ENCODE assay signal across 7 cellular contexts in the genomic region with DNA sequence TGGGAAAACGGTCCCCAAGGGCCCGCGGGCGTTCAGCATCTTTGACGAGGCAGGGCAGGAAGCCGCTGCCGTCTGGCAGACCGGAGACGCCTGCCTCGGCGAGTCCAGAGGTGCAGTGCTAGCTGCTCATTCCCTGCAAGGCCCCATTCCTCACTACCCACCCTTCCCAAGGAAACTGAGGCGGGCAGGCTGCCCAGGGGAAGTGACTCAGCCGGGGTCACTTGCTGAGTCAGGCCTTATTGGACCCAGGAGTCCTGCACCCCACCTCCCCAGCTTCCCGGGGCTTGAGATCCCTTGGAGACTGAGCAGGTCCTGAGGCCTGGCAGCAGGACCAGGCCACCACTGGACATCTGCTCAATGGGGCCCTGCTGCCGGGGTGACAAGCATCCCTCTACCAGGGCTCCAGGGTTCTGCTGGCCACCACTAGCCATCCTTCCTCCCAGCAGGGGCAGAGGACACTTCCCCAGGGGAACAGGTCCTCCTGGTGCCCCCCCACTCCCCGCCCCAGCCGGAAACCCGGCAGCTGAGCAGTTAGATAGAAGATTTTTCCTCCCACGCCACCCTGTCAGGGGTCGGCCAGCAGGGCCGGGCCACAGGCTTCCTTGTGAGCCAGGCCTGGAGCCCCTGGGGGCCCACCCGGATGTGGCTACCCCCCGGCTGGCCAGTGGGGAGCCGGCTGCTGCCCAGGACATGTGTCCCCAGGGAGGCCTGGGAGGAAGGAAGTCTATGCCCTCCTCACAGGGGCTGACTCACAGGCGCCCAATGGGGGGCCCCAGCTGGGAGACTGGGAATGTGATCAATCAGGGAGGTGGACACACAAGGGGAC. TPM values are rescaled to one million over a fixed set of nuclear protein-coding genes. Genes with fewer than 3 reads are reported as not detected.
DNase-seq lines count a peak whose midpoint lies in the region; ATAC-seq and TF ChIP-seq lines count a peak whose summit lies in the region.

No MANE protein-coding gene starts in this region.

- H3K4me3 ChIP-seq in endodermal cell (ENCODE audit: low read length), result no peak overlapping the region

- H3K4me2 ChIP-seq in H9 (ENCODE audit: insufficient read depth, insufficient read length, low read length), result no peak overlapping the region

- peaks cover 58 to 67% of the 10 kb centered on the region in 2 experiments for H3K4me1 Mint-ChIP-seq in H9
- peaks cover 51% of the 10 kb centered on the region for H3K4me1 Mint-ChIP-seq in T-helper 2 cell treated with Interferon-gamma antibody and Interleukin-4, amounts not matched to agents 5 μg/mL and 100 μg/mL, for 36 hours (ENCODE audit: low read depth)
- peaks cover 36% of the 10 kb centered on the region for H3K4me1 Mint-ChIP-seq in endodermal cell
- H3K4me1 Mint-ChIP-seq in nephron progenitor cell, result peaks cover 66% of the 10 kb centered on the region

- TF ChIP-seq CTCF in H9 (conservative IDR thresholded peaks at IDR 0.05), result no peak
- TF ChIP-seq CTCF in endodermal cell (conservative IDR thresholded peaks at IDR 0.05), result no peak
- TF ChIP-seq CTCF in nephron progenitor cell (IDR thresholded peaks at IDR 0.05), result no peak

- ATAC-seq in GM21619 (IDR thresholded peaks at IDR 0.05; ENCODE audit: unreplicated experiment), result no peak
- ATAC-seq in HG03280 (IDR thresholded peaks at IDR 0.05; ENCODE audit: unreplicated experiment), result no peak

- H3K9ac ChIP-seq in H9 (ENCODE audit: extremely low read depth, insufficient read length, low read length) (no peak overlapping the region), endodermal cell (ENCODE audit: extremely low read depth, low read length, poor library complexity, severe bottlenecking) (no peak overlapping the region)

- H2BK120ac ChIP-seq in H9 (ENCODE audit: low read depth, low read length, poor library complexity, severe bottlenecking), result no peak overlapping the region

- H2BK15ac ChIP-seq in H9 (ENCODE audit: low read depth, low read length), result no peak overlapping the region

- no peak overlapping the region for H2AK5ac ChIP-seq in H9 (ENCODE audit: insufficient read length, low read length)

- H3K4me3 Mint-ChIP-seq in H9 (no peak overlapping the region; a peak in 1 of 5 replicates), endodermal cell (no peak overlapping the region), nephron progenitor cell (peak overlapping the region; percentile 62)
- H3K4me3 Mint-ChIP-seq in T-helper 2 cell treated with Interferon-gamma antibody and Interleukin-4, amounts not matched to agents 5 μg/mL and 100 μg/mL, for 36 hours, result peak overlapping the region; percentile 87

- H3K56ac ChIP-seq in H9 (ENCODE audit: insufficient read length, low read depth, low read length), result no peak overlapping the region

- no peaks in the 10 kb centered on the region for H3K36me3 Mint-ChIP-seq in H9 (ENCODE audit: insufficient read depth in 1 of 3, low read depth in 3 of 3)
- peaks cover 24% of the 10 kb centered on the region for H3K36me3 Mint-ChIP-seq in T-helper 2 cell treated with Interferon-gamma antibody and Interleukin-4, amounts not matched to agents 5 μg/mL and 100 μg/mL, for 36 hours (ENCODE audit: low read depth)
- H3K36me3 Mint-ChIP-seq in endodermal cell (ENCODE audit: low read depth), result no peaks in the 10 kb centered on the region
- H3K36me3 Mint-ChIP-seq in nephron progenitor cell (ENCODE audit: low read depth), result no peaks in the 10 kb centered on the region

- DNase-seq in H9 (peak; percentile 63), endodermal cell (peak; percentile 88), nephron progenitor cell (peak; percentile 70), superior temporal gyrus (ENCODE audit: extremely low spot score) (no peak)
- DNase-seq in T-helper 2 cell treated with Interferon-gamma antibody and Interleukin-4, amounts not matched to agents 5 μg/mL and 100 μg/mL, for 36 hours (ENCODE audit: low spot score), result no peak

- peaks cover 49% of the 10 kb centered on the region; the same call in 1 of the 2 replicates for H3K79me2 ChIP-seq in H9 (ENCODE audit: insufficient read depth, low read length)

- H3K9me3 Mint-ChIP-seq in H9 (no peaks in the 10 kb centered on the region), endodermal cell (no peaks in the 10 kb centered on the region), nephron progenitor cell (no peaks in the 10 kb centered on the region)
- no peaks in the 10 kb centered on the region for H3K9me3 Mint-ChIP-seq in T-helper 2 cell treated with Interferon-gamma antibody and Interleukin-4, amounts not matched to agents 5 μg/mL and 100 μg/mL, for 36 hours

- H3K27ac Mint-ChIP-seq in H9 (peak overlapping the region in 2 of 3 experiments; percentile 31 to 53; a peak in 2 of 7 replicates), endodermal cell (peak overlapping the region; percentile 30), nephron progenitor cell (peak overlapping the region; percentile 95)
- peak overlapping the region; percentile 67 for H3K27ac Mint-ChIP-seq in T-helper 2 cell treated with Interferon-gamma antibody and Interleukin-4, amounts not matched to agents 5 μg/mL and 100 μg/mL, for 36 hours

- H2BK12ac ChIP-seq in H9 (ENCODE audit: insufficient read length, low read depth, low read length), result no peak overlapping the region

- H4K8ac ChIP-seq in H9 (replicated peaks; ENCODE audit: insufficient read length, low read depth, low read length), result no peak overlapping the region

- H2BK5ac ChIP-seq in H9 (ENCODE audit: insufficient read length, low read length), result no peak overlapping the region

- H3K18ac ChIP-seq in H9 (ENCODE audit: insufficient read length, low read depth, low read length), result no peak overlapping the region

- no peak overlapping the region for H3K23ac ChIP-seq in H9 (ENCODE audit: insufficient read length, low read depth, low read length)

- peaks cover 6% of the 10 kb centered on the region for H3K4me1 ChIP-seq in H9 (ENCODE audit: insufficient read depth, low read length)
- peaks cover 31% of the 10 kb centered on the region for H3K4me1 ChIP-seq in endodermal cell (ENCODE audit: control insufficient read depth, insufficient read depth, low read length)

- H3K27me3 Mint-ChIP-seq in H9 (ENCODE audit: low read depth) (no peaks in the 10 kb centered on the region; the same call in 1 of the 2 replicates), endodermal cell (ENCODE audit: insufficient read depth) (peaks cover 11% of the 10 kb centered on the region), nephron progenitor cell (ENCODE audit: low read depth, poor library complexity) (peaks cover 1% of the 10 kb centered on the region)
- no peaks in the 10 kb centered on the region for H3K27me3 Mint-ChIP-seq in T-helper 2 cell treated with Interferon-gamma antibody and Interleukin-4, amounts not matched to agents 5 μg/mL and 100 μg/mL, for 36 hours (ENCODE audit: low read depth)

- no peak overlapping the region; the same call in 1 of the 2 replicates for H3K14ac ChIP-seq in H9 (ENCODE audit: insufficient read depth, low read length)

- H3K79me1 ChIP-seq in H9 (ENCODE audit: insufficient read depth, low read depth, low read length, poor library complexity, severe bottlenecking), result peaks cover 8% of the 10 kb centered on the region

- H2AFZ ChIP-seq in H9 (ENCODE audit: low read length), result no peak overlapping the region

- WGBS in H9 (ENCODE audit: extremely low coverage, insufficient read length, low lambda C conversion rate), result no CpG with 5 or more reads among the region's 25 CpGs
- 80 to 83% methylated on average over 9 to 25 of the region's 25 CpGs for WGBS in endodermal cell (ENCODE audit: insufficient coverage in 1 of 2, insufficient read length in 1 of 2), 2 experiments

- H3K27ac ChIP-seq in H9 (ENCODE audit: insufficient read length, low read depth, low read length) (no peak overlapping the region), endodermal cell (ENCODE audit: low read depth, low read length) (peak overlapping the region; percentile 60)

- peaks cover 13% of the 10 kb centered on the region for H3K23me2 ChIP-seq in H9 (ENCODE audit: insufficient read length, low read depth, low read length, poor library complexity, severe bottlenecking)

- H3K9me3 ChIP-seq in H9 (ENCODE audit: control insufficient read depth, low read depth, low read length), result no peaks in the 10 kb centered on the region
- no peaks in the 10 kb centered on the region for H3K9me3 ChIP-seq in endodermal cell (ENCODE audit: control insufficient read depth, low read length)

- H4K91ac ChIP-seq in H9 (ENCODE audit: insufficient read length, low read depth, low read length), result no peak overlapping the region

- no peaks in the 10 kb centered on the region for H3K36me3 ChIP-seq in endodermal cell (ENCODE audit: control insufficient read depth, insufficient read depth, low read length)

- no peaks in the 10 kb centered on the region for H4K20me1 ChIP-seq in H9 (ENCODE audit: control insufficient read depth, insufficient read depth, insufficient read length)

- no peak overlapping the region for H4K5ac ChIP-seq in H9 (ENCODE audit: insufficient read length, low read depth, low read length)

- H3T11ph ChIP-seq in H9 (ENCODE audit: low read length), result no peak overlapping the region

- H3K27me3 ChIP-seq in H9 (ENCODE audit: insufficient read depth, low read length) (no peaks in the 10 kb centered on the region), endodermal cell (ENCODE audit: control insufficient read depth, insufficient read depth, low read length, poor library complexity, severe bottlenecking) (peaks cover 2% of the 10 kb centered on the region)

- no peak overlapping the region for H3K4ac ChIP-seq in H9 (ENCODE audit: low read depth, low read length)

- H2BK20ac ChIP-seq in H9 (ENCODE audit: low read depth, low read length, poor library complexity, severe bottlenecking), result no peak overlapping the region

RNA-seq across cellular contexts. Expression of a gene that starts 3.9 kb away (rescaled TPM):
- total RNA-seq in H9 (2021), result 37.9 and 40.3 TPM in 2 replicates
- total RNA-seq in endodermal cell, result 1 to 10 TPM; 6.8 to 6.9 TPM
- polyA plus RNA-seq in endodermal cell (2013, experiment 1 of 2), result 6.2 TPM
- 5.0 TPM for polyA plus RNA-seq in endodermal cell (2013, experiment 2 of 2)

RNA-seq across cellular contexts. Expression of a gene that starts 40.7 kb away (rescaled TPM):
- 11.4 and 13.1 TPM in 2 replicates for total RNA-seq in H9 (2021)
- total RNA-seq in endodermal cell, result 10 to 100 TPM; 15.0 to 19.2 TPM
- 11.7 TPM for polyA plus RNA-seq in endodermal cell (2013, experiment 1 of 2)
- polyA plus RNA-seq in endodermal cell (2013, experiment 2 of 2), result 11.6 TPM

Comparison
In these comparisons a context has a peak if more than half of its experiments do, and no peak if none do; other contexts are left out.
1. DNase-seq: peak in H9 (single experiment), endodermal cell (single experiment) and nephron progenitor cell (single experiment); none in T-helper 2 cell treated with Interferon-gamma antibody and Interleukin-4, amounts not matched to agents 5 μg/mL and 100 μg/mL, for 36 hours (single experiment) and superior temporal gyrus (single experiment).
2. H3K27ac Mint-ChIP-seq: peak in every context shown above with its lines; median percentile 95 in nephron progenitor cell; 67 in T-helper 2 cell treated with Interferon-gamma antibody and Interleukin-4, amounts not matched to agents 5 μg/mL and 100 μg/mL, for 36 hours; 42 in H9; 30 in endodermal cell.
3. H3K4me3 Mint-ChIP-seq: peak in T-helper 2 cell treated with Interferon-gamma antibody and Interleukin-4, amounts not matched to agents 5 μg/mL and 100 μg/mL, for 36 hours (single experiment) and nephron progenitor cell (single experiment); none in H9 (0 of 2) and endodermal cell (single experiment).